ENCODE assay signal across 1 cellular context in genomic region chr15:42358141-42358540, GRCh38.
TF ChIP-seq lines count a peak whose summit lies in the region.

No MANE protein-coding gene starts in this region.

TF ChIP-seq in K562, 482 proteins besides CTCF, POLR2A, EP300 and RAD21 (continued from another document):
- TF ChIP-seq KAT8 (IDR thresholded peaks at IDR 0.05; ENCODE audit: low read depth) = no peak
- no peak for TF ChIP-seq ZEB2 (IDR thresholded peaks at IDR 0.05)
